In genomic region chr4:115969756-115970155, GRCh38 we compare ENCODE assay signal across 27 cellular contexts.
"Had no signal": no experiment of that assay in that cellular context is flagged by ENCODE, and none has a peak within 500 bp of the region (broad histone marks: within the 10 kb centered on the region; RNA-seq: fewer than 3 reads in every experiment).

No MANE protein-coding gene starts in this region.

- H3K36me3 Mint-ChIP-seq: activated naive CD4-positive, alpha-beta T cell treated with anti-CD3 and anti-CD28 coated beads, Interleukin-2, amount 50 U/mL, for 72 hours; natural killer cell; type B pancreatic cell had no signal

- H3K27me3 ChIP-seq: breast epithelium, colonic mucosa, esophagus squamous epithelium, gastroesophageal sphincter, neutrophil, ovary, spleen, testis had no signal

- H3K4me1 ChIP-seq: breast epithelium, colonic mucosa, esophagus squamous epithelium, gastroesophageal sphincter, prostate gland, spleen, testis had no signal

- H3K4me3 ChIP-seq: breast epithelium, colonic mucosa, dorsolateral prefrontal cortex, esophagus squamous epithelium, gastroesophageal sphincter, lung, ovary, prostate gland, spleen, testis had no signal

- H3K27me3 Mint-ChIP-seq: activated T-helper 17 cell treated with anti-CD3 and anti-CD28 coated beads, Interleukin-2, amount 50 U/mL, for 72 hours; effector memory CD8-positive, alpha-beta T cell; type B pancreatic cell had no signal

- H3K4me1 Mint-ChIP-seq: activated T-helper 17 cell treated with anti-CD3 and anti-CD28 coated beads, Interleukin-2, amount 50 U/mL, for 72 hours; natural killer cell had no signal

- ATAC-seq: activated CD8-positive, alpha-beta T cell treated with anti-CD3 and anti-CD28 coated beads, Interleukin-2, amount 10 ng/mL, durations not matched to agents 7 days and 5 days; activated naive CD4-positive, alpha-beta T cell treated with anti-CD3 and anti-CD28 coated beads, Interleukin-2, amount 50 U/mL, for 72 hours; activated T-helper 17 cell treated with anti-CD3 and anti-CD28 coated beads, Interleukin-2, amount 50 U/mL, for 72 hours; effector memory CD8-positive, alpha-beta T cell; gastroesophageal sphincter; natural killer cell had no signal

- H3K9me3 ChIP-seq: breast epithelium, colonic mucosa, esophagus squamous epithelium, gastroesophageal sphincter, neutrophil, ovary, prostate gland, spleen, testis had no signal

- H3K27ac Mint-ChIP-seq: activated CD8-positive, alpha-beta T cell treated with anti-CD3 and anti-CD28 coated beads, Interleukin-2, amount 10 ng/mL, durations not matched to agents 7 days and 5 days; activated naive CD4-positive, alpha-beta T cell treated with anti-CD3 and anti-CD28 coated beads, Interleukin-2, amount 50 U/mL, for 72 hours; activated T-helper 17 cell treated with anti-CD3 and anti-CD28 coated beads, Interleukin-2, amount 50 U/mL, for 72 hours; effector memory CD8-positive, alpha-beta T cell; natural killer cell; type B pancreatic cell had no signal

- DNase-seq: activated CD4-positive, alpha-beta T cell treated with anti-CD3 and anti-CD28 coated beads for 1 hour; activated CD4-positive, alpha-beta T cell treated with anti-CD3 and anti-CD28 coated beads, Interleukin-2, amount 50 U/mL, for 1 hour; activated CD8-positive, alpha-beta T cell treated with anti-CD3 and anti-CD28 coated beads, Interleukin-2, amount 10 ng/mL, durations not matched to agents 7 days and 5 days; activated T-cell treated with anti-CD3 and anti-CD28 coated beads, Interleukin-2, amount 50 U/mL, for 1 hour; aorta; colonic mucosa; dorsolateral prefrontal cortex; effector memory CD8-positive, alpha-beta T cell; esophagus squamous epithelium; head of caudate nucleus; hypothalamus; midbrain; natural killer cell; ovary; spleen; stimulated activated CD4-positive, alpha-beta T cell treated with anti-CD3 and anti-CD28 coated beads, Interleukin-4, amount 100 ng/mL, for 1 hour; stimulated activated naive CD4-positive, alpha-beta T cell; testis had no signal

- H3K4me3 Mint-ChIP-seq: activated CD8-positive, alpha-beta T cell treated with anti-CD3 and anti-CD28 coated beads, Interleukin-2, amount 10 ng/mL, durations not matched to agents 7 days and 5 days; activated T-helper 17 cell treated with anti-CD3 and anti-CD28 coated beads, Interleukin-2, amount 50 U/mL, for 72 hours; effector memory CD8-positive, alpha-beta T cell; natural killer cell; type B pancreatic cell had no signal

- H3K9me3 Mint-ChIP-seq: activated naive CD4-positive, alpha-beta T cell treated with anti-CD3 and anti-CD28 coated beads, Interleukin-2, amount 50 U/mL, for 72 hours; activated T-helper 17 cell treated with anti-CD3 and anti-CD28 coated beads, Interleukin-2, amount 50 U/mL, for 72 hours; type B pancreatic cell had no signal

- H3K27ac ChIP-seq: breast epithelium, colonic mucosa, dorsolateral prefrontal cortex, esophagus squamous epithelium, gastroesophageal sphincter, neutrophil, ovary, prostate gland, spleen, testis, VCaP had no signal

- H3K36me3 ChIP-seq: breast epithelium, colonic mucosa, esophagus squamous epithelium, gastroesophageal sphincter, neutrophil, ovary, prostate gland, spleen had no signal
